ENCODE assay signal across 11 cellular contexts in the genomic region with DNA sequence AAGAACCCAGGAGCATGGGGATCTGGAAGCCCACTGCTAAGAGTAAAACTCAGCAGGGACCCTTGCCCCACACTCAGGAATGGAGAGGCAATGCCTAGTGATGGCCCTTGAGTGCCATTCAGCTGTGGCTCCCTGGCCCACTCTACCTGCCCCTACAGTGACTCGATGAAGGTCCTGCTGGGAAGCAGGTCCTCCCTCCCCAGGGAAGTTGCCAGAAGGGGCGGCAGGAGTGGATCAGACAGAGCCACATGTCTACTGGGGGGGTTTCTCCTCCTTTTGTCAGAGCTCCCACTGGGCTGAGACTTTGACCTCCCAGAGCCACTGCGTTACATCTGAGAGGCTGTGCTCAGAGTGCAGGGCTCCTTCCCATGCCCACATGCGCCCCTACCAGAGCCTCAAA. TPM values are rescaled to one million over a fixed set of nuclear protein-coding genes. Genes with fewer than 3 reads are reported as not detected.
DNase-seq lines count a peak whose midpoint lies in the region; ATAC-seq and TF ChIP-seq lines count a peak whose summit lies in the region.
"Had no signal": no experiment of that assay in that cellular context is flagged by ENCODE, and none has a peak within 500 bp of the region (broad histone marks: within the 10 kb centered on the region; RNA-seq: fewer than 3 reads in every experiment).

No MANE protein-coding gene starts in this region.

- H3K4me2 ChIP-seq in BLaER1 = peak overlapping the region; percentile 80

- H3K9me3 ChIP-seq in BLaER1 (peaks cover 32% of the 10 kb centered on the region), colonic mucosa (no peaks in the 10 kb centered on the region), neutrophil (no peaks in the 10 kb centered on the region)

- H3K27me3 Mint-ChIP-seq in IgD-negative memory B cell = peaks cover 1% of the 10 kb centered on the region

- peaks cover 5 to 12% (median 9%) of the 10 kb centered on the region in 3 donors for H3K4me1 Mint-ChIP-seq in IgD-negative memory B cell

- H3K4me3 Mint-ChIP-seq in IgD-negative memory B cell = peak overlapping the region; percentile 87 to 96 (median 94)

- H4K20me1 ChIP-seq in BLaER1 = peaks cover 20% of the 10 kb centered on the region

- peak overlapping the region in 2 of 3 donors; percentile 58 to 87 for H3K27ac Mint-ChIP-seq in IgD-negative memory B cell

- H3K9ac ChIP-seq in BLaER1 (no peak overlapping the region), colonic mucosa (ENCODE audit: low read depth in 2 of 2, low read length in 2 of 2) (peak overlapping the region; percentile 24 to 74)

- H3K4me3 ChIP-seq in BLaER1 (peak overlapping the region; percentile 75; the same call in 1 of the 2 replicates), colonic mucosa (no peak overlapping the region), neutrophil (ENCODE audit: low read depth in 1 of 2, low read length in 1 of 2) (peak overlapping the region; percentile 65 to 69)

- no peak for ATAC-seq in GM19351 (IDR thresholded peaks at IDR 0.05; ENCODE audit: unreplicated experiment)

- peaks cover 7% of the 10 kb centered on the region; the same call in 1 of the 2 replicates for H3K27me3 ChIP-seq in BLaER1
- no peaks in the 10 kb centered on the region for H3K27me3 ChIP-seq in colonic mucosa
- H3K27me3 ChIP-seq in neutrophil = no peaks in the 10 kb centered on the region
- H3K27me3 ChIP-seq: cardiac muscle cell had no signal

- H3K27ac ChIP-seq in BLaER1 (no peak overlapping the region), colonic mucosa (no peak overlapping the region), neutrophil (peak overlapping the region; percentile 96)
- H3K27ac ChIP-seq: cardiac muscle cell had no signal

- H3K4me1 ChIP-seq in BLaER1 (peaks cover 39% of the 10 kb centered on the region), colonic mucosa (no peaks in the 10 kb centered on the region), neutrophil (ENCODE audit: control insufficient read depth in 1 of 2, insufficient read depth in 1 of 2, low read depth in 1 of 2, low read length in 1 of 2) (peaks cover 41 to 46% of the 10 kb centered on the region in 2 experiments)

- no peaks in the 10 kb centered on the region for H3K36me3 Mint-ChIP-seq in IgD-negative memory B cell

- H3K9me3 Mint-ChIP-seq in IgD-negative memory B cell = no peaks in the 10 kb centered on the region

- no peak for TF ChIP-seq CTCF in colonic mucosa (IDR thresholded peaks at IDR 0.05)
- TF ChIP-seq CTCF in neutrophil (IDR thresholded peaks at IDR 0.05) = no peak
- no peak for TF ChIP-seq CTCF in GM13976 (IDR thresholded peaks at IDR 0.05; ENCODE audit: borderline replicate concordance, control extremely low read depth, extremely low read depth, insufficient read depth, missing control alignments)

- peaks cover 23% of the 10 kb centered on the region for H3K36me3 ChIP-seq in BLaER1
- no peaks in the 10 kb centered on the region for H3K36me3 ChIP-seq in colonic mucosa
- H3K36me3 ChIP-seq in neutrophil = no peaks in the 10 kb centered on the region
- H3K36me3 ChIP-seq: cardiac muscle cell had no signal

- in situ Hi-C loops in GM13976 (cut with MboI; ENCODE audit: low sequenced_read_pairs, unreplicated experiment) = no loop called here

- no peak for DNase-seq in colonic mucosa
- DNase-seq in amniotic stem cell (lab: John Stamatoyannopoulos, UW) = no peak
- no peak for DNase-seq in stimulated activated CD4-positive, alpha-beta T cell treated with anti-CD3 and anti-CD28 coated beads, Interleukin-2, amount 100 ng/mL, for 48 hours
- DNase-seq in GM13976 (ENCODE audit: low spot score) = no peak
- DNase-seq: NCI-H1092 treated with DMSO at 0.1 percent for 48 hours, T1000 had no signal

- intact Hi-C loops in colonic mucosa (cut with DNase I) = no loop called here

RNA-seq across cellular contexts. Expression of gene SLC10A3, which starts 1.2 kb away (rescaled TPM):
- 54.9 TPM for polyA plus RNA-seq in IgD-negative memory B cell
- 10 to 100 TPM; 23.0 to 24.5 TPM for total RNA-seq in colonic mucosa

RNA-seq across cellular contexts. Expression of gene UBL4A, which starts 2.8 kb away (rescaled TPM):
- 41.4 TPM for polyA plus RNA-seq in IgD-negative memory B cell
- 10 to 100 TPM; 24.7 to 40.9 TPM for total RNA-seq in colonic mucosa

RNA-seq across cellular contexts. Expression of gene LAGE3, which starts 10.1 kb away (rescaled TPM):
- polyA plus RNA-seq in IgD-negative memory B cell = 51.7 TPM
- total RNA-seq in colonic mucosa = 10 to 100 TPM; 10.0 to 35.3 TPM

RNA-seq across cellular contexts. Expression of gene FAM3A, which starts 26.9 kb away (rescaled TPM):
- polyA plus RNA-seq in IgD-negative memory B cell = 23.6 TPM
- 10 to 100 TPM; 63.1 to 71.1 TPM for total RNA-seq in colonic mucosa

RNA-seq across cellular contexts. Expression of gene PLXNA3, which starts 31.1 kb away (rescaled TPM):
- polyA plus RNA-seq in IgD-negative memory B cell = 2.7 TPM
- total RNA-seq in colonic mucosa = 10 to 100 TPM; 37.7 to 43.9 TPM
